In genomic region chr1:221350091-221350490, GRCh38 we compare ENCODE assay signal across 1 cellular context.
TF ChIP-seq lines count a peak whose summit lies in the region.

No MANE protein-coding gene starts in this region.

TF ChIP-seq in SK-N-SH treated with all-trans-retinoic acid at 6 μM for 48 hours, 23 proteins besides CTCF, POLR2A, EP300 and RAD21 (continued from another document):
- TF ChIP-seq, protein P1, sequence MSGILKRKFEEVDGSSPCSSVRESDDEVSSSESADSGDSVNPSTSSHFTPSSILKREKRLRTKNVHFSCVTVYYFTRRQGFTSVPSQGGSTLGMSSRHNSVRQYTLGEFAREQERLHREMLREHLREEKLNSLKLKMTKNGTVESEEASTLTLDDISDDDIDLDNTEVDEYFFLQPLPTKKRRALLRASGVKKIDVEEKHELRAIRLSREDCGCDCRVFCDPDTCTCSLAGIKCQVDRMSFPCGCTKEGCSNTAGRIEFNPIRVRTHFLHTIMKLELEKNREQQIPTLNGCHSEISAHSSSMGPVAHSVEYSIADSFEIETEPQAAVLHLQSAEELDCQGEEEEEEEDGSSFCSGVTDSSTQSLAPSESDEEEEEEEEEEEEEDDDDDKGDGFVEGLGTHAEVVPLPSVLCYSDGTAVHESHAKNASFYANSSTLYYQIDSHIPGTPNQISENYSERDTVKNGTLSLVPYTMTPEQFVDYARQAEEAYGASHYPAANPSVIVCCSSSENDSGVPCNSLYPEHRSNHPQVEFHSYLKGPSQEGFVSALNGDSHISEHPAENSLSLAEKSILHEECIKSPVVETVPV (CRISPR knock-in tag; IDR thresholded peaks at IDR 0.05): no peak
- TF ChIP-seq POU6F1 (CRISPR knock-in tag; IDR thresholded peaks at IDR 0.05; ENCODE audit: borderline replicate concordance, low read depth) (no peak), OSR1 (CRISPR knock-in tag; IDR thresholded peaks at IDR 0.05) (no peak), BACH2 (CRISPR knock-in tag; IDR thresholded peaks at IDR 0.05; ENCODE audit: borderline replicate concordance) (no peak)
